Comparison of ENCODE assay signal across 10 cellular contexts in the genomic region with DNA sequence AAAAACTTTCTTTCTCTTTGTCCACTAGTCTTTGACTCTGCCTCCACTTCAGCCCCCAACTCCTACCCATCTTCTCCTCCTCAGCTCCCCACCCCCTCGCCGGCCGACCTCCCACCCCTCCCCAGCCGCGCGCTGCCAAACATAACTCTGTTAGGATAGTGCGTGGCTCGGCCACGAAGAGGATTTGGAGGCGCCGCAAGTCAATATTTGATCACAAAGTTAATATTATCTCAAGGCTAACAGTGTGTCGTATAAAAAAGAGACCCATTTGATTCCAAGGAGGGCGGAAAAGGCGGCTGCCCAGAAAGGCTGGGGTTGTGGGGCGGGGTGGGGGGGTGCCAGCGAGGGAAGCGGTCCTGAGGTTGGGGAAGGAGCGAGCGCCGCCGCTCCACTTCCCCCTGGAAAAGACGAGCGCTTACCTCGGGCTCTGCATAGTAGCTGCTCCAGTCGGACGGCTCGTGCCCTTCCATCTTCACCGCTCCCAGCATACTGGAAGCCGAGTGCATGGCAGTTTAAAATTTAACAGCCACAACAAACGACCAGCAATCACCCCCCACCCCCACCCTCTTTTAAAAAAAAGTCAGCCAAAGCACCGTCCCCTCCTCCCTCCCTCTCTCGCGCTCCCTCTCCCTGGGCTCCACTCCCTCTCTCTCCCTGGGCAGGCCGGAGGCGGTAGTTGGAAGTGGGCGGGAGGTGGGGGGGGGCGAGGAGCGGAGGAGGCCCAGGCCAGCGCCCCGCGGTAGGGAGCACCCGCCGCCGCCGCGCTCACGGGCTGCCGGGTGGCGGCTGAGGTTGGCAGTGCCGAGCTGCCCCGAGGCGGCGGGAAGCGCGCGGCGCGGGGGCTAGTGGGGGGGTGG. TPM values are rescaled to one million over a fixed set of nuclear protein-coding genes. Genes with fewer than 3 reads are reported as not detected.
DNase-seq lines count a peak whose midpoint lies in the region; TF ChIP-seq lines count a peak whose summit lies in the region.
"Had no signal": no experiment of that assay in that cellular context is flagged by ENCODE, and none has a peak within 500 bp of the region (broad histone marks: within the 10 kb centered on the region; RNA-seq: fewer than 3 reads in every experiment).

A gene (minus strand): TSS at position 800 of the 857 bp plus-strand sequence. CDS start 294 bp downstream, at position 506.

- H2AFZ ChIP-seq in neural cell (ENCODE audit: low read depth, low read length) = no peak within 1 kb of the TSS

- TF ChIP-seq EP300 in neural cell (conservative IDR thresholded peaks at IDR 0.05; ENCODE audit: poor library complexity, severe bottlenecking) = no peak

- TF ChIP-seq CTCF in chondrocyte (IDR thresholded peaks at IDR 0.05) = no peak
- TF ChIP-seq CTCF in neural cell (IDR thresholded peaks at IDR 0.05; ENCODE audit: poor library complexity, severe bottlenecking) = no peak
- TF ChIP-seq CTCF in foreskin fibroblast (IDR thresholded peaks at IDR 0.05; ENCODE audit: low read depth, low read length) = no peak

- H3K9ac ChIP-seq in neural cell (ENCODE audit: low read length) = no peak within 1 kb of the TSS

- no peaks in the 10 kb centered on the region for H4K20me1 ChIP-seq in neural cell (ENCODE audit: insufficient read depth)

- H3K4me3 Mint-ChIP-seq in chondrocyte (ENCODE audit: unreplicated experiment) = peak within 1 kb of the TSS; percentile 22

- H3K36me3 ChIP-seq in neural cell (ENCODE audit: insufficient read depth, low read length) = no peaks in the 10 kb centered on the region

- H3K27ac Mint-ChIP-seq in chondrocyte (ENCODE audit: unreplicated experiment) = no peak within 1 kb of the TSS

- peak; percentile 92 for DNase-seq in DMS53 treated with DMSO at 0.1 percent for 48 hours (lab: John Stamatoyannopoulos, UW; ENCODE audit: unreplicated experiment)
- peak; percentile 39 for DNase-seq in NCI-H128 (lab: John Stamatoyannopoulos, UW; ENCODE audit: unreplicated experiment)
- no peak for DNase-seq in chondrocyte (ENCODE audit: low spot score)
- DNase-seq in MV-4-11 (lab: John Stamatoyannopoulos, UW) = no peak
- DNase-seq in foreskin fibroblast = no peak
- no peak for DNase-seq in putamen (ENCODE audit: low spot score)
- no peak for DNase-seq in activated CD4-positive, alpha-beta T cell treated with anti-CD3 and anti-CD28 coated beads for 4 hours
- DNase-seq: MM.1S had no signal

- H3K27ac ChIP-seq in neural cell (ENCODE audit: low read length) = no peak within 1 kb of the TSS

- no peaks in the 10 kb centered on the region for H3K9me3 Mint-ChIP-seq in chondrocyte (ENCODE audit: low read depth)

- no peak within 1 kb of the TSS for H3K4me2 ChIP-seq in neural cell (ENCODE audit: low read length)

- peak within 1 kb of the TSS; percentile 30 for H3K4me3 ChIP-seq in neural cell (ENCODE audit: low read length)
- no peak within 1 kb of the TSS for H3K4me3 ChIP-seq in foreskin fibroblast (ENCODE audit: low read depth in 1 of 2, low read length in 2 of 2)

- H3F3A ChIP-seq in neural cell (ENCODE audit: insufficient read depth, low read length, poor library complexity, severe bottlenecking) = no peaks in the 10 kb centered on the region

- H3K79me2 ChIP-seq in neural cell (replicated peaks; ENCODE audit: insufficient read depth, low read length) = no peaks in the 10 kb centered on the region

- no peak for TF ChIP-seq RAD21 in neural cell (conservative IDR thresholded peaks at IDR 0.05)

- H3K9me2 ChIP-seq in neural cell (ENCODE audit: insufficient read depth, low read length) = no peaks in the 10 kb centered on the region

- peaks cover 98% of the 10 kb centered on the region for H3K27me3 ChIP-seq in neural cell (ENCODE audit: insufficient read depth, low read depth, low read length)

- H3K27me3 Mint-ChIP-seq in chondrocyte (ENCODE audit: low read depth) = peaks cover 74% of the 10 kb centered on the region

- peaks cover 12% of the 10 kb centered on the region for H3K4me1 Mint-ChIP-seq in chondrocyte (ENCODE audit: low read depth)

- peaks cover 7% of the 10 kb centered on the region for H3K9me3 ChIP-seq in neural cell (ENCODE audit: low read length)

- H3K36me3 Mint-ChIP-seq in chondrocyte (ENCODE audit: low read depth) = no peaks in the 10 kb centered on the region

TF ChIP-seq in neural cell, 6 proteins besides CTCF, POLR2A, EP300 and RAD21:
- TF ChIP-seq EZH2 (IDR thresholded peaks at IDR 0.05; ENCODE audit: borderline replicate concordance, insufficient read depth, low read length, poor library complexity, severe bottlenecking) (peak; percentile 53), SMC3 (conservative IDR thresholded peaks at IDR 0.05; ENCODE audit: poor library complexity) (no peak)

RNA-seq across cellular contexts. Expression of the gene that starts here (rescaled TPM):
- not detected in 3 replicates for total RNA-seq in chondrocyte
- not detected in 2 replicates for polyA plus RNA-seq in neural cell
- polyA minus RNA-seq in neural cell = not detected in 2 replicates
- total RNA-seq: temporal lobe had no signal

Comparison
In these comparisons a context has a peak if more than half of its experiments do, and no peak if none do; other contexts are left out.
1. DNase-seq: peak in DMS53 treated with DMSO at 0.1 percent for 48 hours (single experiment) and NCI-H128 (single experiment); none in chondrocyte (single experiment), MV-4-11 (single experiment), foreskin fibroblast (0 of 2), putamen (single experiment) and activated CD4-positive, alpha-beta T cell treated with anti-CD3 and anti-CD28 coated beads for 4 hours (0 of 2).